12 cellular contexts compared by ENCODE assay signal in the genomic region with DNA sequence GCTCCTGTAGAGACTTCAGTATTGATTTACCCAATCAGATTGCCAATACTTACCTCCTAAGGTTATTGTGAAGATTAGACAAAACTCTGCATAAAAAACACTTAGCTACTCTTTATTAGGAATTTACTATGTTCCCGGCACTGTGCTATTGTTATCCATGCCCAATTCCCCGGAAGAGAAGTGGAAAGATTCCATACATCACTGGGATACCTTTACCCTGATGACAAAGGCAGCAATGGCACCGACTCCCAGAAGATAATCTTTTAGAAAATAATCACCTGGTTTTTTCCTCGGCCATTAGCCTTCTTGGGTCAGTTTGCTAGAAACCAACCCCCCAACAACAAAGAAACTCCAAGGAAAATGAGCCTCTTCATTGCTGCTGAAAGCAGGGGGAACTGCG.
A peak's percentile ranks its signal among the peaks of the same experiment; 100 is the strongest.
DNase-seq lines count a peak whose midpoint lies in the region; ATAC-seq, FAIRE-seq and TF ChIP-seq lines count a peak whose summit lies in the region.
"Had no signal": no experiment of that assay in that cellular context is flagged by ENCODE, and none has a peak within 500 bp of the region (broad histone marks: within the 10 kb centered on the region; RNA-seq: fewer than 3 reads in every experiment).

No MANE protein-coding gene starts in this region.

- FAIRE-seq in H1 (lab: Jason Lieb, UNC) = no peak
- FAIRE-seq: islet of Langerhans had no signal

- peak overlapping the region; percentile 44 for H3K4me2 ChIP-seq in MM.1S (ENCODE audit: low read depth, low read length)
- H3K4me2 ChIP-seq in H1 (ENCODE audit: insufficient read depth in 1 of 2, low read depth in 2 of 2, low read length in 2 of 2) = no peak overlapping the region
- H3K4me2 ChIP-seq in trophoblast cell (ENCODE audit: low read length) = no peak overlapping the region

- TF ChIP-seq RAD21 in H1 (IDR thresholded peaks at IDR 0.05 in 1 of 2, conservative IDR thresholded peaks at IDR 0.05 in 1 of 2; ENCODE audit: low read depth in 2 of 2, low read length in 2 of 2) = no peak

- H3K36me3 Mint-ChIP-seq in CD14-positive monocyte (no peaks in the 10 kb centered on the region), Calu3 (ENCODE audit: insufficient read depth, unreplicated experiment) (no peaks in the 10 kb centered on the region)

- H4K91ac ChIP-seq in H1 (replicated peaks; ENCODE audit: insufficient read length, low read length) (no peak overlapping the region), trophoblast cell (ENCODE audit: low read depth, low read length) (peak overlapping the region; percentile 86)

- peaks cover 22% of the 10 kb centered on the region for H3F3A ChIP-seq in MM.1S (ENCODE audit: insufficient read depth, low read length)

- H3K4me1 Mint-ChIP-seq in CD14-positive monocyte = peaks cover 45% of the 10 kb centered on the region
- H3K4me1 Mint-ChIP-seq in Calu3 (ENCODE audit: low read depth, unreplicated experiment) = peaks cover 13% of the 10 kb centered on the region

- H3K4me3 ChIP-seq in MM.1S (ENCODE audit: low read length) (no peak overlapping the region), H1 (ENCODE audit: extremely low read depth in 1 of 4, insufficient read depth in 2 of 4, low read depth in 3 of 4, low read length in 4 of 4) (no peak overlapping the region), trophoblast cell (ENCODE audit: low read depth, low read length) (no peak overlapping the region), WERI-Rb-1 (ENCODE audit: low read depth, low read length) (no peak overlapping the region)

- ATAC-seq in GM21515 (IDR thresholded peaks at IDR 0.05; ENCODE audit: unreplicated experiment) = no peak

- WGBS in H1 (ENCODE audit: extremely low coverage in 1 of 2, insufficient coverage in 1 of 2, insufficient read length in 1 of 2, insufficient replicate concordance in 2 of 2, low coverage in 1 of 2, low lambda C conversion rate in 2 of 2, missing lambda C conversion rate in 1 of 2), 2 experiments = 82% methylated on average over 5 of the region's 5 CpGs; no CpG with 5 or more reads in 1 of the 2 experiments
- WGBS in trophoblast cell (ENCODE audit: extremely low coverage, insufficient coverage, insufficient read length) = no CpG with 5 or more reads among the region's 5 CpGs

- H3K9me2 ChIP-seq in MM.1S (replicated peaks; ENCODE audit: insufficient read depth, low read length) = no peaks in the 10 kb centered on the region

- H4K20me1 ChIP-seq in MM.1S (ENCODE audit: insufficient read depth, low read length) = no peaks in the 10 kb centered on the region
- no peaks in the 10 kb centered on the region for H4K20me1 ChIP-seq in H1 (replicated peaks in 1 of 2; ENCODE audit: control insufficient read depth in 1 of 2, insufficient read depth in 2 of 2, low read length in 2 of 2)

- H2BK5ac ChIP-seq in H1 (ENCODE audit: low read depth, low read length) = 0 out of 2 replicates have a peak overlapping the region, but pooled peaks have one; percentile 8
- peak overlapping the region; percentile 77 for H2BK5ac ChIP-seq in trophoblast cell (ENCODE audit: low read depth, low read length, poor library complexity)

- intact Hi-C loops in CD14-positive monocyte (cut with micrococcal nuclease) (loop anchor here in 1 of 2 donors (5.0 to 10.0 kb wide), 2 partner anchors 71 to 219 kb away; no protein-coding TSS in a partner anchor), Calu3 (cut with micrococcal nuclease; ENCODE audit: unreplicated experiment) (loop anchor here (2.0 to 5.0 kb wide), 2 partner anchors 41 to 95 kb away; no protein-coding TSS in a partner anchor)

- H3K14ac ChIP-seq in H1 (ENCODE audit: insufficient read length) = no peak overlapping the region
- H3K14ac ChIP-seq in trophoblast cell (ENCODE audit: low read length) = peak overlapping the region; percentile 75

- peak overlapping the region in 6 of 7 donors; percentile 91 to 98 (median 94) for H3K27ac Mint-ChIP-seq in CD14-positive monocyte
- no peak overlapping the region for H3K27ac Mint-ChIP-seq in Calu3 (ENCODE audit: unreplicated experiment)

- H3K9me3 ChIP-seq in MM.1S (replicated peaks; ENCODE audit: insufficient read depth, low read length) (no peaks in the 10 kb centered on the region), H1 (ENCODE audit: insufficient read depth in 2 of 2, low read depth in 1 of 2, low read length in 1 of 2) (no peaks in the 10 kb centered on the region), trophoblast cell (ENCODE audit: insufficient read depth, low read depth, low read length) (no peaks in the 10 kb centered on the region), WERI-Rb-1 (ENCODE audit: severe bottlenecking) (no peaks in the 10 kb centered on the region)

- no peak overlapping the region for H3K18ac ChIP-seq in H1 (ENCODE audit: extremely low read depth, low read length)
- no peak overlapping the region for H3K18ac ChIP-seq in trophoblast cell (ENCODE audit: low read length)

- H3K27me3 ChIP-seq in MM.1S (replicated peaks; ENCODE audit: insufficient read depth, low read length) (no peaks in the 10 kb centered on the region), H1 (replicated peaks in 1 of 4; ENCODE audit: control insufficient read depth in 3 of 4, extremely low read depth in 1 of 4, insufficient read depth in 3 of 4, low read length in 3 of 4) (no peaks in the 10 kb centered on the region), trophoblast cell (ENCODE audit: insufficient read depth, low read length) (no peaks in the 10 kb centered on the region), WERI-Rb-1 (ENCODE audit: insufficient read depth, low read depth, severe bottlenecking) (no peaks in the 10 kb centered on the region)

- H3K4me3 Mint-ChIP-seq in CD14-positive monocyte (no peak overlapping the region), Calu3 (ENCODE audit: low read depth, unreplicated experiment) (no peak overlapping the region)

- H2BK120ac ChIP-seq in H1 (replicated peaks; ENCODE audit: low read depth, low read length) = no peak overlapping the region
- peak overlapping the region; percentile 91 for H2BK120ac ChIP-seq in trophoblast cell (ENCODE audit: insufficient read depth, low read length, poor library complexity)

- H3K27ac ChIP-seq in MM.1S (ENCODE audit: low read length) (peak overlapping the region; percentile 95), H1 (ENCODE audit: low read depth, low read length) (no peak overlapping the region), trophoblast cell (ENCODE audit: low read depth, low read length) (peak overlapping the region; percentile 68), WERI-Rb-1 (no peak overlapping the region)
- H3K27ac ChIP-seq: VCaP had no signal

- no peak for TF ChIP-seq EP300 in H1 (IDR thresholded peaks at IDR 0.05; ENCODE audit: borderline replicate concordance in 1 of 2, low read depth in 2 of 2, low read length in 2 of 2)

- H3K4ac ChIP-seq in H1 (replicated peaks; ENCODE audit: insufficient read length, low read depth, low read length) (no peak overlapping the region), trophoblast cell (ENCODE audit: low read depth, low read length) (peak overlapping the region; percentile 59)

- H3K23me2 ChIP-seq in H1 (ENCODE audit: low read depth, low read length) = peaks cover 6% of the 10 kb centered on the region; the same call in 1 of the 2 replicates

- H3K79me1 ChIP-seq in H1 (ENCODE audit: low read depth, low read length) (no peaks in the 10 kb centered on the region), trophoblast cell (ENCODE audit: low read length) (peaks cover 11% of the 10 kb centered on the region)

- H2BK12ac ChIP-seq in H1 (ENCODE audit: low read depth, low read length) = peak overlapping the region; percentile 70; the same call in 1 of the 2 replicates
- peak overlapping the region; percentile 90 for H2BK12ac ChIP-seq in trophoblast cell (ENCODE audit: low read length)

- peaks cover 0 to 2% (median 0%) of the 10 kb centered on the region in 7 donors for H3K9me3 Mint-ChIP-seq in CD14-positive monocyte
- H3K9me3 Mint-ChIP-seq in Calu3 (ENCODE audit: low read depth, unreplicated experiment) = peaks cover 4% of the 10 kb centered on the region

- H4K12ac ChIP-seq in trophoblast cell (ENCODE audit: low read depth, low read length) = no peak overlapping the region

- H3K79me2 ChIP-seq in MM.1S (ENCODE audit: low read length) (no peaks in the 10 kb centered on the region), H1 (ENCODE audit: control insufficient read depth in 1 of 2, insufficient read depth in 2 of 2, low read length in 2 of 2) (no peaks in the 10 kb centered on the region), trophoblast cell (ENCODE audit: control insufficient read depth, insufficient read depth, low read length, poor library complexity) (peaks cover 3% of the 10 kb centered on the region)

- POLR2A ChIA-PET in H1 (lab: Charles Lee; ENCODE audit: partially characterized antibody) = interaction anchor here (1.1 kb wide), 1 partner anchor 24 kb away, joined by 3 read pairs; no protein-coding TSS in a partner anchor

- no peak for TF ChIP-seq POLR2A in H1 (IDR thresholded peaks at IDR 0.05; ENCODE audit: control extremely low read depth in 1 of 2, low read depth in 2 of 2, low read length in 2 of 2)

- TF ChIP-seq CTCF in CD14-positive monocyte (IDR thresholded peaks at IDR 0.05) (no peak), MM.1S (IDR thresholded peaks at IDR 0.05; ENCODE audit: low read length) (no peak), H1 (IDR thresholded peaks at IDR 0.05; ENCODE audit: control extremely low read depth in 1 of 3, insufficient read depth in 1 of 3, low read depth in 1 of 3, low read length in 3 of 3) (no peak), WERI-Rb-1 (IDR thresholded peaks at IDR 0.05; ENCODE audit: low read depth, low read length) (no peak), Calu3 (IDR thresholded peaks at IDR 0.05; ENCODE audit: unreplicated experiment) (no peak)

- no peak overlapping the region for H2BK20ac ChIP-seq in H1 (ENCODE audit: low read length)

- H4K5ac ChIP-seq in H1 (ENCODE audit: insufficient read length, low read depth, low read length) = no peak overlapping the region

- no peaks in the 10 kb centered on the region for H3K36me3 ChIP-seq in MM.1S (replicated peaks; ENCODE audit: insufficient read depth, low read length)
- H3K36me3 ChIP-seq in H1 (ENCODE audit: control insufficient read depth in 2 of 4, insufficient read depth in 4 of 4, low read length in 3 of 4) = no peaks in the 10 kb centered on the region
- H3K36me3 ChIP-seq in trophoblast cell (ENCODE audit: control insufficient read depth in 1 of 2, insufficient read depth in 2 of 2, low read length in 2 of 2) = no peaks in the 10 kb centered on the region
- no peaks in the 10 kb centered on the region for H3K36me3 ChIP-seq in WERI-Rb-1

- no TSS peak for BruUV-seq in Calu3 (replicated peaks; lab: Mats Ljungman, UMichigan)

- H3K9ac ChIP-seq in MM.1S (ENCODE audit: low read length) (peak overlapping the region; percentile 54), H1 (replicated peaks in 1 of 4; ENCODE audit: extremely low read depth in 1 of 4, low read depth in 3 of 4, low read length in 3 of 4) (no peak overlapping the region), trophoblast cell (ENCODE audit: low read length) (no peak overlapping the region)

- H2AK5ac ChIP-seq in H1 (ENCODE audit: low read depth, low read length) (no peak overlapping the region), trophoblast cell (ENCODE audit: low read length) (peak overlapping the region; percentile 39)

- H3K27me3 Mint-ChIP-seq in CD14-positive monocyte (ENCODE audit: low read depth in 3 of 3) (peaks cover 0 to 3% (median 2%) of the 10 kb centered on the region in 3 donors), Calu3 (ENCODE audit: unreplicated experiment) (no peaks in the 10 kb centered on the region)

- no peak overlapping the region for H3K56ac ChIP-seq in H1 (replicated peaks; ENCODE audit: insufficient read length, low read depth, low read length)

- no peak overlapping the region for H2BK15ac ChIP-seq in H1 (ENCODE audit: low read length)

- H3K4me1 ChIP-seq in MM.1S (ENCODE audit: low read length) (peaks cover 44% of the 10 kb centered on the region), H1 (replicated peaks in 1 of 4; ENCODE audit: control insufficient read depth in 3 of 4, insufficient read depth in 4 of 4, low read length in 3 of 4) (peaks cover 0 to 7% (median 4%) of the 10 kb centered on the region in 4 experiments; a peak in 4 of 7 replicates), trophoblast cell (ENCODE audit: control insufficient read depth in 1 of 2, insufficient read depth in 2 of 2, low read length in 2 of 2) (peaks cover 4 to 23% of the 10 kb centered on the region in 2 experiments)

- H4K8ac ChIP-seq in H1 (ENCODE audit: extremely low read depth, insufficient read depth, low read length) (no peak overlapping the region), trophoblast cell (ENCODE audit: low read depth, low read length) (peak overlapping the region; percentile 80)

- CTCF ChIA-PET in H1 (lab: Charles Lee; ENCODE audit: partially characterized antibody) = interaction anchor here (0.7 to 3.6 kb wide), 7 partner anchors 14 to 225 kb away, joined by 3 to 21 read pairs (median 3); a partner anchor contains a TSS
- CTCF ChIA-PET in Calu3 (lab: Charles Lee) = interaction anchor here (1.1 kb wide), 3 partner anchors 28 to 104 kb away, joined by 3 to 6 read pairs (median 5); no protein-coding TSS in a partner anchor

- no peak for DNase-seq in CD14-positive monocyte (ENCODE audit: low spot score)
- DNase-seq in MM.1S = no peak
- no peak for DNase-seq in H1 (ENCODE audit: low read depth in 1 of 2, low spot score in 2 of 2)
- peak in 1 of 2 donors; percentile 61 for DNase-seq in trophoblast cell
- no peak for DNase-seq in WERI-Rb-1
- no peak for DNase-seq in Calu3
- DNase-seq in inferior parietal cortex (ENCODE audit: extremely low spot score) = no peak
- DNase-seq: activated gamma-delta T cell treated with Interleukin-2 at 50 U/mL for 16 hours, NCI-H774 had no signal

- H3K23ac ChIP-seq in H1 (ENCODE audit: insufficient read length) (no peak overlapping the region), trophoblast cell (ENCODE audit: low read length) (no peak overlapping the region)

- H2AFZ ChIP-seq in MM.1S (ENCODE audit: low read length) = peak overlapping the region; percentile 38
- H2AFZ ChIP-seq in H1 (ENCODE audit: low read length) = peak overlapping the region; percentile 82; the same call in 1 of the 2 replicates
- H2AFZ ChIP-seq in trophoblast cell (ENCODE audit: insufficient read depth, low read length, poor library complexity) = no peak overlapping the region

Comparison
In these comparisons a context has a peak if more than half of its experiments do, and no peak if none do; other contexts are left out.
1. H3K27ac ChIP-seq: peak in MM.1S (single experiment) and trophoblast cell (single experiment); none in H1 (single experiment) and WERI-Rb-1 (single experiment).